In genomic region chr12:56636118-56636674, GRCh38 we compare ENCODE assay signal across 8 cellular contexts. TPM values are rescaled to one million over a fixed set of nuclear protein-coding genes. Genes with fewer than 3 reads are reported as not detected.
A peak's percentile ranks its signal among the peaks of the same experiment; 100 is the strongest.
DNase-seq lines count a peak whose midpoint lies in the region; ATAC-seq and TF ChIP-seq lines count a peak whose summit lies in the region.

No MANE protein-coding gene starts in this region.

- H3K9me3 ChIP-seq in vagina = no peaks in the 10 kb centered on the region

- intact Hi-C loops in left ventricle myocardium superior (cut with micrococcal nuclease) (loop anchor here (10.0 kb wide), 1 partner anchor 111 kb away; the partner anchor contains the start of gene RBMS2), vagina (cut with DNase I) (loop anchor here (10.0 kb wide), 1 partner anchor 121 kb away; no protein-coding TSS in a partner anchor)

- no peaks in the 10 kb centered on the region for H3K27me3 ChIP-seq in vagina

- peak overlapping the region; percentile 89 for H3K4me3 ChIP-seq in GM12864 (ENCODE audit: low read depth, low read length)
- H3K4me3 ChIP-seq in vagina = peak overlapping the region; percentile 74 to 94

- peak in 1 of 2 donors; percentile 80 for TF ChIP-seq POLR2A in vagina (IDR thresholded peaks at IDR 0.05)

- peaks cover 0 to 36% of the 10 kb centered on the region in 2 donors for H3K36me3 ChIP-seq in vagina

- peak overlapping the region; percentile 100 for H3K27ac ChIP-seq in vagina

- DNase-seq in GM12864 (ENCODE audit: low read depth) (peak; percentile 63), NCI-H1092 treated with DMSO at 0.1 percent for 48 hours (lab: John Stamatoyannopoulos, UW) (peak; percentile 70), SW480 (ENCODE audit: low spot score) (peak; percentile 88), amniotic epithelial cell (ENCODE audit: low read depth) (peak; percentile 84), left ventricle myocardium superior (peak; percentile 89), putamen (ENCODE audit: low spot score) (peak; percentile 92), vagina (ENCODE audit: extremely low spot score in 2 of 2) (peak in 1 of 2 donors; percentile 98)

- ATAC-seq in HG02623 (IDR thresholded peaks at IDR 0.05; ENCODE audit: unreplicated experiment) (peak; percentile 38), left ventricle myocardium superior (peak; percentile 86)

- H3K4me1 ChIP-seq in vagina = peaks cover 50% of the 10 kb centered on the region

- TF ChIP-seq CTCF in GM12864 (IDR thresholded peaks at IDR 0.05; ENCODE audit: low read depth, low read length, missing control alignments) = no peak
- no peak for TF ChIP-seq CTCF in vagina (IDR thresholded peaks at IDR 0.05)

RNA-seq across cellular contexts. Expression of gene BAZ2A, which starts 6.1 kb away (rescaled TPM):
- total RNA-seq in left ventricle myocardium superior = 34.7 TPM
- total RNA-seq in vagina = 92.8 TPM

RNA-seq across cellular contexts. Expression of gene ATP5F1B, which starts 9.6 kb away (rescaled TPM):
- total RNA-seq in left ventricle myocardium superior (3,327 TPM), vagina (405 TPM)

RNA-seq across cellular contexts. Expression of gene PTGES3, which starts 51.9 kb away (rescaled TPM):
- 137 TPM for total RNA-seq in left ventricle myocardium superior
- total RNA-seq in vagina = 81.0 TPM
